In the genomic region with DNA sequence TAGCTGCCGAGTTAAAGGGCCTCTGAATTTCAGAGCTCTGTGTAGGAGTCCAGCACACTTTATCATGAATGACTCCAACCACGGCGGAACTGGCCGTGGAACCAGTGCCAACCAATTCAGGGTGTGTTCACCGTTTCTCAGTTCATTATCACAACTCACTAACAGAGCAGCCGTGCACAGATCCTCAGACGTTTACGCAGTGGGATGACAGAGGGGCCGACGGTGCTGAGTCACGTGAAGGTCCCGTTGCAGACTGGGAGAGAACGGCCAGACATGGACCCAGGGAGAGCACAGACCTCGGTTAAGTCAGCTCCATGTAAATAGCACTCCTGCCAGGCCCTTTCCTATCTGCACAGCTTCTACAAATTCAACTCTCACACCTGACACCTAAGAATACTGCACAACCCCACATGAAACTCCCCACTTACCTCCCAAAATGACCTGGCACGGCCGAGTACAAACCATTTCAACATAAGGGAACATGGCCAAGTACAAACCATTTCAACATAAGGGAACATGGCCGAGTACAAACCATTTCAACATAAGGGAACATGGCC, we compare ENCODE assay signal across 16 cellular contexts.
A peak's percentile ranks its signal among the peaks of the same experiment; 100 is the strongest.
DNase-seq lines count a peak whose midpoint lies in the region; ATAC-seq, FAIRE-seq and TF ChIP-seq lines count a peak whose summit lies in the region.
"Had no signal": no experiment of that assay in that cellular context is flagged by ENCODE, and none has a peak within 500 bp of the region (broad histone marks: within the 10 kb centered on the region; RNA-seq: fewer than 3 reads in every experiment).

No MANE protein-coding gene starts in this region.

- no peaks in the 10 kb centered on the region for H3K9me2 ChIP-seq in hepatocyte (replicated peaks; ENCODE audit: insufficient read depth)

- H3K4me2 ChIP-seq in hepatocyte, result no peak overlapping the region

- TF ChIP-seq POLR2A in body of pancreas (IDR thresholded peaks at IDR 0.05), result no peak

- H3K4me3 ChIP-seq in body of pancreas (no peak overlapping the region), hepatocyte (no peak overlapping the region)
- H3K4me3 ChIP-seq: coronary artery, thyroid gland had no signal

- peaks cover 78% of the 10 kb centered on the region for H3K79me2 ChIP-seq in hepatocyte

- peak overlapping the region; percentile 24 to 58 (median 35) for H3K27ac ChIP-seq in body of pancreas
- no peak overlapping the region for H3K27ac ChIP-seq in hepatocyte
- H3K27ac ChIP-seq: thyroid gland had no signal

- H3K4me1 ChIP-seq in body of pancreas, result peaks cover 10% of the 10 kb centered on the region
- no peaks in the 10 kb centered on the region for H3K4me1 ChIP-seq in hepatocyte (ENCODE audit: insufficient read depth)
- H3K4me1 ChIP-seq: thyroid gland had no signal

- ATAC-seq in body of pancreas (peak; percentile 77), sciatic nerve (peak; percentile 10)

- no peak for FAIRE-seq in RCC 7860 (lab: Jason Lieb, UNC)

- H4K20me1 ChIP-seq in hepatocyte (ENCODE audit: insufficient read depth, poor library complexity, severe bottlenecking), result peaks cover 17% of the 10 kb centered on the region

- H2AFZ ChIP-seq in hepatocyte, result no peak overlapping the region

- TF ChIP-seq CTCF in body of pancreas (IDR thresholded peaks at IDR 0.05), result no peak
- no peak for TF ChIP-seq CTCF in hepatocyte (IDR thresholded peaks at IDR 0.05; ENCODE audit: poor library complexity)

- WGBS in body of pancreas, 2 donors, result 21 to 34% methylated on average over 17 of the region's 17 CpGs
- WGBS in hepatocyte (ENCODE audit: low lambda C conversion rate, missing lambda C conversion rate), result 75% methylated on average over 17 of the region's 17 CpGs

- intact Hi-C loops in body of pancreas (cut with DNase I) (no loop called here), sciatic nerve (cut with DNase I) (no loop called here)

- H3K9me3 ChIP-seq in body of pancreas, result no peaks in the 10 kb centered on the region
- no peaks in the 10 kb centered on the region for H3K9me3 ChIP-seq in hepatocyte (ENCODE audit: low read depth)
- H3K9me3 ChIP-seq: thyroid gland had no signal

- no peaks in the 10 kb centered on the region for H3K27me3 ChIP-seq in body of pancreas
- H3K27me3 ChIP-seq in hepatocyte, result no peaks in the 10 kb centered on the region
- H3K27me3 ChIP-seq: thyroid gland had no signal

- DNase-seq in OCI-M1 (lab: John Stamatoyannopoulos, UW) (peak; percentile 10), body of pancreas (peak; percentile 49 to 67 (median 56)), hepatocyte (ENCODE audit: low spot score) (peak; percentile 35), sciatic nerve (ENCODE audit: low spot score) (no peak), NCI-H2227 treated with DMSO at 0.1 percent for 48 hours (lab: John Stamatoyannopoulos, UW) (no peak), RCC 7860 (ENCODE audit: low spot score) (no peak), hippocampal formation (lab: John Stamatoyannopoulos, UW) (no peak), HK-2 (ENCODE audit: unreplicated experiment) (no peak)
- DNase-seq: activated CD4-positive, alpha-beta T cell treated with anti-CD3 and anti-CD28 coated beads, Interleukin-2, amount 10 ng/mL, durations not matched to agents 24 days and 14 days; erythroblast; GOT3; NCI-H187 treated with DMSO at 0.1 percent for 48 hours; NCI-H524 treated with DMSO at 0.1 percent for 48 hours; stimulated activated CD4-positive, alpha-beta T cell treated with anti-CD3 and anti-CD28 coated beads, Interleukin-1b, Interleukin-23, amount 100 ng/mL, for 48 hours; thyroid gland had no signal

- H3K36me3 ChIP-seq in body of pancreas (replicated peaks in 1 of 2; ENCODE audit: insufficient read depth in 1 of 2, low read depth in 2 of 2) (no peaks in the 10 kb centered on the region), hepatocyte (replicated peaks; ENCODE audit: insufficient read depth, low read depth) (no peaks in the 10 kb centered on the region)
- H3K36me3 ChIP-seq: thyroid gland had no signal

Comparison
In these comparisons a context has a peak if more than half of its experiments do, and no peak if none do; other contexts are left out.
1. DNase-seq: peak in OCI-M1 (single experiment), body of pancreas (4 of 4) and hepatocyte (single experiment); none in sciatic nerve (single experiment), NCI-H2227 treated with DMSO at 0.1 percent for 48 hours (single experiment), RCC 7860 (single experiment), hippocampal formation (0 of 2) and HK-2 (single experiment).